ENCODE assay signal across 11 cellular contexts in genomic region chr6:111662192-111662793, GRCh38. TPM values are rescaled to one million over a fixed set of nuclear protein-coding genes. Genes with fewer than 3 reads are reported as not detected.
DNase-seq lines count a peak whose midpoint lies in the region; ATAC-seq and TF ChIP-seq lines count a peak whose summit lies in the region.
"Had no signal": no experiment of that assay in that cellular context is flagged by ENCODE, and none has a peak within 500 bp of the region (broad histone marks: within the 10 kb centered on the region; RNA-seq: fewer than 3 reads in every experiment).

No MANE protein-coding gene starts in this region.

- H3K27me3 Mint-ChIP-seq in CD8-positive, alpha-beta T cell (ENCODE audit: low read depth) = no peaks in the 10 kb centered on the region
- H3K27me3 Mint-ChIP-seq in glutamatergic neuron (ENCODE audit: unreplicated experiment) = peaks cover 10% of the 10 kb centered on the region
- H3K27me3 Mint-ChIP-seq: T-helper 17 cell had no signal

- H3K36me3 ChIP-seq in CD8-positive, alpha-beta T cell (ENCODE audit: insufficient read depth, low read length) = peaks cover 19% of the 10 kb centered on the region
- H3K36me3 ChIP-seq in prostate gland = no peaks in the 10 kb centered on the region

- ATAC-seq in CD8-positive, alpha-beta T cell = no peak
- ATAC-seq in HG03469 (IDR thresholded peaks at IDR 0.05; ENCODE audit: unreplicated experiment) = no peak
- ATAC-seq in HG03378 (IDR thresholded peaks at IDR 0.05; ENCODE audit: unreplicated experiment) = no peak
- ATAC-seq in GM18511 (IDR thresholded peaks at IDR 0.05; ENCODE audit: unreplicated experiment) = no peak
- ATAC-seq: T-helper 17 cell had no signal

- H3K27ac ChIP-seq in CD8-positive, alpha-beta T cell (ENCODE audit: low read depth, low read length) = no peak overlapping the region
- H3K27ac ChIP-seq in VCaP = peak overlapping the region; percentile 73
- peak overlapping the region; percentile 57 to 62 for H3K27ac ChIP-seq in prostate gland
- H3K27ac ChIP-seq: BLaER1 had no signal

- peaks cover 66% of the 10 kb centered on the region for H3K36me3 Mint-ChIP-seq in CD8-positive, alpha-beta T cell
- peaks cover 4% of the 10 kb centered on the region for H3K36me3 Mint-ChIP-seq in glutamatergic neuron (ENCODE audit: unreplicated experiment)

- H3K4me3 Mint-ChIP-seq in CD8-positive, alpha-beta T cell = no peak overlapping the region
- peak overlapping the region; percentile 73 for H3K4me3 Mint-ChIP-seq in glutamatergic neuron (ENCODE audit: unreplicated experiment)
- H3K4me3 Mint-ChIP-seq: T-helper 17 cell had no signal

- H3K27ac Mint-ChIP-seq in CD8-positive, alpha-beta T cell = peak overlapping the region; percentile 71
- peak overlapping the region; percentile 92 for H3K27ac Mint-ChIP-seq in glutamatergic neuron (ENCODE audit: unreplicated experiment)

- H3K4me1 ChIP-seq in CD8-positive, alpha-beta T cell (ENCODE audit: insufficient read depth, low read length) = no peaks in the 10 kb centered on the region
- H3K4me1 ChIP-seq in prostate gland (replicated peaks) = peaks cover 29% of the 10 kb centered on the region

- H3K4me3 ChIP-seq in CD8-positive, alpha-beta T cell (ENCODE audit: low read depth, low read length) = no peak overlapping the region
- no peak overlapping the region for H3K4me3 ChIP-seq in prostate gland
- H3K4me3 ChIP-seq: BLaER1 had no signal

- H3K9me3 Mint-ChIP-seq in CD8-positive, alpha-beta T cell = no peaks in the 10 kb centered on the region
- peaks cover 16% of the 10 kb centered on the region for H3K9me3 Mint-ChIP-seq in glutamatergic neuron (ENCODE audit: unreplicated experiment)

- CTCF ChIA-PET in CD8-positive, alpha-beta T cell (lab: Charles Lee) = no interaction called here

- intact Hi-C loops in CD8-positive, alpha-beta T cell (cut with DNase I, micrococcal nuclease) = no loop called here
- intact Hi-C loops in prostate gland (cut with DNase I) = no loop called here

- no peak for TF ChIP-seq POLR2A in prostate gland (IDR thresholded peaks at IDR 0.05)

- POLR2A ChIA-PET in CD8-positive, alpha-beta T cell (lab: Charles Lee) = no interaction called here

- no peak for TF ChIP-seq CTCF in CD8-positive, alpha-beta T cell (IDR thresholded peaks at IDR 0.05)
- TF ChIP-seq CTCF in VCaP (conservative IDR thresholded peaks at IDR 0.05) = no peak
- TF ChIP-seq CTCF in glutamatergic neuron (IDR thresholded peaks at IDR 0.05; ENCODE audit: partially characterized antibody, unreplicated experiment) = no peak
- no peak for TF ChIP-seq CTCF in prostate gland (IDR thresholded peaks at IDR 0.05)

- no peak for DNase-seq in CD8-positive, alpha-beta T cell
- DNase-seq in glutamatergic neuron = no peak
- no peak for DNase-seq in prostate gland (ENCODE audit: low spot score)
- DNase-seq in superior temporal gyrus (ENCODE audit: extremely low spot score) = no peak
- DNase-seq: NCI-H1436 treated with DMSO at 0.1 percent for 48 hours, T-helper 17 cell had no signal

- H3K4me1 Mint-ChIP-seq in CD8-positive, alpha-beta T cell (ENCODE audit: low read depth) = peaks cover 9% of the 10 kb centered on the region
- H3K4me1 Mint-ChIP-seq in glutamatergic neuron (ENCODE audit: low read depth, unreplicated experiment) = peaks cover 51% of the 10 kb centered on the region

- WGBS in prostate gland = 21% methylated on average over 8 of the region's 8 CpGs

- no peaks in the 10 kb centered on the region for H3K27me3 ChIP-seq in CD8-positive, alpha-beta T cell (ENCODE audit: insufficient read depth, low read length)
- no peaks in the 10 kb centered on the region for H3K27me3 ChIP-seq in prostate gland (replicated peaks; ENCODE audit: insufficient read depth)
- H3K27me3 ChIP-seq: BLaER1 had no signal

- no peaks in the 10 kb centered on the region for H3K9me3 ChIP-seq in CD8-positive, alpha-beta T cell (ENCODE audit: low read length)
- no peaks in the 10 kb centered on the region for H3K9me3 ChIP-seq in prostate gland
- H3K9me3 ChIP-seq: BLaER1 had no signal

RNA-seq across cellular contexts. Expression of gene TRAF3IP2, which starts 56.6 kb away (rescaled TPM):
- 10 to 100 TPM; 24.7 to 26.1 TPM for total RNA-seq in CD8-positive, alpha-beta T cell
- 0.51 TPM for total RNA-seq in glutamatergic neuron (ENCODE audit: unreplicated experiment)
- 10 to 100 TPM; 40.2 to 52.4 TPM for total RNA-seq in prostate gland

Comparison
In these comparisons a context has a peak if more than half of its experiments do, and no peak if none do; other contexts are left out.
1. RNA of gene TRAF3IP2, which starts 56.6 kb away (total RNA-seq): 40.2 to 52.4 TPM in prostate gland and 24.7 to 26.1 TPM in CD8-positive, alpha-beta T cell; 0.51 TPM in glutamatergic neuron (single experiment); every median in the first group is over 10 times any median in the second.